1 cellular context compared by ENCODE assay signal in the genomic region with DNA sequence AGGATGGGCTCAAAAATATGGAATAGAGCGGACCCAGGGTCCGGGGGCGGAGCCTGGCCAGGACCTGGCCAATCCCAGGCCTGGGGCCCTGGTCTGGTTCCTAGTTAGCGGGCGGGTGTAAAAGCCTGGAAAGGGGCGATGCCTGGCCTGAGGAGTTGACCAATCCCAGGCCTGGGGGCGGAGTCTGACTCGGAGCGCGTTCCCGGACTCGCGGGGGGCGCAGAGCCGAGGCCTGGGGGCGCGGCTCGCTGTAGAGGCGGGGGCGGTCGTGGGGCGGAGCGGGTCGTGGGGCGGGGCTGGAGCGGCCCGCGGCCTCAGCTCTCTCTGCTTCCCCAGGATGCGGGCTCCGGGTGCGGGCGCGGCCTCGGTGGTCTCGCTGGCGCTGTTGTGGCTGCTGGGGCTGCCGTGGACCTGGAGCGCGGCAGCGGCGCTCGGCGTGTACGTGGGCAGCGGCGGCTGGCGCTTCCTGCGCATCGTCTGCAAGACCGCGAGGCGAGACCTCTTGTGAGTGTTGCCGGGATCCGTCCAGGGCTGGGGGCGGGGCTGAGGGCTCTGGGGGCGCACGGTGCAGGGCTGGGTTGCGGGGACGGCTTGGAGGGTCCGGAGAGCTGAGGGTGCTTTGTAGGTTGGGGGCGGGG.
TF ChIP-seq lines count a peak whose summit lies in the region.

Gene SLC27A1 (plus strand): TSS at position 321 of the 638 bp plus-strand sequence. CDS start 17 bp downstream, at position 338.

TF ChIP-seq in K562, 482 proteins besides CTCF, POLR2A, EP300 and RAD21 (continued from another document and continues in another):
- TF ChIP-seq BRF2 (IDR thresholded peaks at IDR 0.05; ENCODE audit: borderline replicate concordance, insufficient read depth, insufficient read length), result no peak
- TF ChIP-seq, protein P1, sequence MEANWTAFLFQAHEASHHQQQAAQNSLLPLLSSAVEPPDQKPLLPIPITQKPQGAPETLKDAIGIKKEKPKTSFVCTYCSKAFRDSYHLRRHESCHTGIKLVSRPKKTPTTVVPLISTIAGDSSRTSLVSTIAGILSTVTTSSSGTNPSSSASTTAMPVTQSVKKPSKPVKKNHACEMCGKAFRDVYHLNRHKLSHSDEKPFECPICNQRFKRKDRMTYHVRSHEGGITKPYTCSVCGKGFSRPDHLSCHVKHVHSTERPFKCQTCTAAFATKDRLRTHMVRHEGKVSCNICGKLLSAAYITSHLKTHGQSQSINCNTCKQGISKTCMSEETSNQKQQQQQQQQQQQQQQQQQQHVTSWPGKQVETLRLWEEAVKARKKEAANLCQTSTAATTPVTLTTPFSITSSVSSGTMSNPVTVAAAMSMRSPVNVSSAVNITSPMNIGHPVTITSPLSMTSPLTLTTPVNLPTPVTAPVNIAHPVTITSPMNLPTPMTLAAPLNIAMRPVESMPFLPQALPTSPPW (CRISPR knock-in tag; IDR thresholded peaks at IDR 0.05), result peak; percentile 49
- TF ChIP-seq ZBTB33 (CRISPR knock-in tag; IDR thresholded peaks at IDR 0.05), result no peak
- TF ChIP-seq TCF15 (CRISPR knock-in tag; IDR thresholded peaks at IDR 0.05), result no peak
- TF ChIP-seq NFIX (CRISPR knock-in tag; IDR thresholded peaks at IDR 0.05; ENCODE audit: low read depth), result no peak
- TF ChIP-seq WHSC1 (IDR thresholded peaks at IDR 0.05; ENCODE audit: low read length), result no peak
- no peak for TF ChIP-seq NFE2 (IDR thresholded peaks at IDR 0.05; ENCODE audit: low read depth)
- no peak for TF ChIP-seq ASH1L (IDR thresholded peaks at IDR 0.05; ENCODE audit: borderline replicate concordance, low read depth, partially characterized antibody)
- TF ChIP-seq RFX5 (IDR thresholded peaks at IDR 0.05; ENCODE audit: low read depth, low read length), result no peak
- no peak for TF ChIP-seq HBP1 (CRISPR knock-in tag; IDR thresholded peaks at IDR 0.05)
- no peak for TF ChIP-seq ZNF77 (CRISPR knock-in tag; IDR thresholded peaks at IDR 0.05)
- TF ChIP-seq CHD4 (IDR thresholded peaks at IDR 0.05; ENCODE audit: insufficient read depth, insufficient replicate concordance, low read depth, low read length, poor library complexity, severe bottlenecking), result no peak
- peak; percentile 44 to 72; a peak in 3 of 4 replicates for TF ChIP-seq MAZ (CRISPR knock-in tag; conservative IDR thresholded peaks at IDR 0.05 in 1 of 2, IDR thresholded peaks at IDR 0.05 in 1 of 2)
- TF ChIP-seq ZNF717 (CRISPR knock-in tag; IDR thresholded peaks at IDR 0.05), result no peak
- TF ChIP-seq RB1 (IDR thresholded peaks at IDR 0.05; ENCODE audit: low read depth), result peak; percentile 47; the same call in 1 of the 2 replicates
- no peak for TF ChIP-seq GTF2F1 (IDR thresholded peaks at IDR 0.05; ENCODE audit: low read depth, low read length)
- TF ChIP-seq HCFC1 (IDR thresholded peaks at IDR 0.05; ENCODE audit: low read depth, low read length), result no peak
- no peak for TF ChIP-seq MTA2 (IDR thresholded peaks at IDR 0.05; ENCODE audit: low read depth)
- TF ChIP-seq E2F6 (IDR thresholded peaks at IDR 0.05; ENCODE audit: borderline replicate concordance in 1 of 2, extremely low read depth in 1 of 2, insufficient read depth in 1 of 2, insufficient read length in 1 of 2, low read depth in 1 of 2, low read length in 1 of 2, poor library complexity in 1 of 2, severe bottlenecking in 1 of 2), result peak in 1 of 2 experiments; percentile 52
- no peak for TF ChIP-seq DDX20 (tag; IDR thresholded peaks at IDR 0.05; ENCODE audit: low read depth)
- no peak for TF ChIP-seq ZNF41 (CRISPR knock-in tag; conservative IDR thresholded peaks at IDR 0.05)
- no peak for TF ChIP-seq THAP12 (CRISPR knock-in tag; IDR thresholded peaks at IDR 0.05)
- no peak for TF ChIP-seq ATF1 (CRISPR knock-in tag; IDR thresholded peaks at IDR 0.05)
- TF ChIP-seq ATF1 (tag; IDR thresholded peaks at IDR 0.05), result 0 out of 2 replicates have a peak, but pooled peaks have one; percentile 23
- TF ChIP-seq BRD9 (IDR thresholded peaks at IDR 0.05; ENCODE audit: low read depth, partially characterized antibody), result no peak
- TF ChIP-seq, protein P2, sequence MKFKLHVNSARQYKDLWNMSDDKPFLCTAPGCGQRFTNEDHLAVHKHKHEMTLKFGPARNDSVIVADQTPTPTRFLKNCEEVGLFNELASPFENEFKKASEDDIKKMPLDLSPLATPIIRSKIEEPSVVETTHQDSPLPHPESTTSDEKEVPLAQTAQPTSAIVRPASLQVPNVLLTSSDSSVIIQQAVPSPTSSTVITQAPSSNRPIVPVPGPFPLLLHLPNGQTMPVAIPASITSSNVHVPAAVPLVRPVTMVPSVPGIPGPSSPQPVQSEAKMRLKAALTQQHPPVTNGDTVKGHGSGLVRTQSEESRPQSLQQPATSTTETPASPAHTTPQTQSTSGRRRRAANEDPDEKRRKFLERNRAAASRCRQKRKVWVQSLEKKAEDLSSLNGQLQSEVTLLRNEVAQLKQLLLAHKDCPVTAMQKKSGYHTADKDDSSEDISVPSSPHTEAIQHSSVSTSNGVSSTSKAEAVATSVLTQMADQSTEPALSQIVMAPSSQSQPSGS (CRISPR knock-in tag; IDR thresholded peaks at IDR 0.05), result no peak
- TF ChIP-seq ATF7 (IDR thresholded peaks at IDR 0.05), result no peak; the same call in 1 of the 2 replicates
- TF ChIP-seq NRF1 (conservative IDR thresholded peaks at IDR 0.05 in 1 of 2, IDR thresholded peaks at IDR 0.05 in 1 of 2), result peak; percentile 66 to 70
- no peak for TF ChIP-seq KHSRP (IDR thresholded peaks at IDR 0.05)
- TF ChIP-seq, protein P3, sequence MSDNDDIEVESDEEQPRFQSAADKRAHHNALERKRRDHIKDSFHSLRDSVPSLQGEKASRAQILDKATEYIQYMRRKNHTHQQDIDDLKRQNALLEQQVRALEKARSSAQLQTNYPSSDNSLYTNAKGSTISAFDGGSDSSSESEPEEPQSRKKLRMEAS (CRISPR knock-in tag; IDR thresholded peaks at IDR 0.05), result peak; percentile 41; the same call in 1 of the 2 replicates
- TF ChIP-seq CBX2 (IDR thresholded peaks at IDR 0.05; ENCODE audit: insufficient read depth, low read length, poor library complexity, severe bottlenecking), result no peak
- no peak for TF ChIP-seq TOE1 (IDR thresholded peaks at IDR 0.05; ENCODE audit: borderline replicate concordance)
- no peak for TF ChIP-seq TOE1 (CRISPR knock-in tag; IDR thresholded peaks at IDR 0.05; ENCODE audit: borderline replicate concordance, low read depth)
- no peak for TF ChIP-seq ZBTB9 (CRISPR knock-in tag; IDR thresholded peaks at IDR 0.05)
- no peak for TF ChIP-seq RBM14 (IDR thresholded peaks at IDR 0.05; ENCODE audit: borderline replicate concordance, insufficient read depth, low read depth, low read length)
- TF ChIP-seq TAF7 (tag; IDR thresholded peaks at IDR 0.05), result no peak
- TF ChIP-seq SRSF9 (IDR thresholded peaks at IDR 0.05; ENCODE audit: borderline replicate concordance, low read depth, low read length), result no peak
- TF ChIP-seq NCOA4 (IDR thresholded peaks at IDR 0.05; ENCODE audit: partially characterized antibody), result no peak
- no peak for TF ChIP-seq ZNF347 (CRISPR knock-in tag; IDR thresholded peaks at IDR 0.05; ENCODE audit: low read depth)
- no peak for TF ChIP-seq KAT7 (CRISPR knock-in tag; IDR thresholded peaks at IDR 0.05; ENCODE audit: borderline replicate concordance)
- TF ChIP-seq ZNF174 (CRISPR knock-in tag; IDR thresholded peaks at IDR 0.05), result no peak
- no peak for TF ChIP-seq ZNF134 (CRISPR knock-in tag; conservative IDR thresholded peaks at IDR 0.05)
- no peak for TF ChIP-seq KDM1A (IDR thresholded peaks at IDR 0.05)
- no peak for TF ChIP-seq KLF16 (IDR thresholded peaks at IDR 0.05)
- TF ChIP-seq HINFP (tag; conservative IDR thresholded peaks at IDR 0.05; ENCODE audit: low read depth), result no peak
- TF ChIP-seq, protein P4, sequence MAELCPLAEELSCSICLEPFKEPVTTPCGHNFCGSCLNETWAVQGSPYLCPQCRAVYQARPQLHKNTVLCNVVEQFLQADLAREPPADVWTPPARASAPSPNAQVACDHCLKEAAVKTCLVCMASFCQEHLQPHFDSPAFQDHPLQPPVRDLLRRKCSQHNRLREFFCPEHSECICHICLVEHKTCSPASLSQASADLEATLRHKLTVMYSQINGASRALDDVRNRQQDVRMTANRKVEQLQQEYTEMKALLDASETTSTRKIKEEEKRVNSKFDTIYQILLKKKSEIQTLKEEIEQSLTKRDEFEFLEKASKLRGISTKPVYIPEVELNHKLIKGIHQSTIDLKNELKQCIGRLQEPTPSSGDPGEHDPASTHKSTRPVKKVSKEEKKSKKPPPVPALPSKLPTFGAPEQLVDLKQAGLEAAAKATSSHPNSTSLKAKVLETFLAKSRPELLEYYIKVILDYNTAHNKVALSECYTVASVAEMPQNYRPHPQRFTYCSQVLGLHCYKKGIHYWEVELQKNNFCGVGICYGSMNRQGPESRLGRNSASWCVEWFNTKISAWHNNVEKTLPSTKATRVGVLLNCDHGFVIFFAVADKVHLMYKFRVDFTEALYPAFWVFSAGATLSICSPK (IDR thresholded peaks at IDR 0.05; ENCODE audit: borderline replicate concordance), result no peak
